In genomic region chr13:45331981-45332830, GRCh38 we compare ENCODE assay signal across 9 cellular contexts. TPM values are rescaled to one million over a fixed set of nuclear protein-coding genes. Genes with fewer than 3 reads are reported as not detected.
DNase-seq lines count a peak whose midpoint lies in the region; ATAC-seq and TF ChIP-seq lines count a peak whose summit lies in the region.
"Had no signal": no experiment of that assay in that cellular context is flagged by ENCODE, and none has a peak within 500 bp of the region (broad histone marks: within the 10 kb centered on the region; RNA-seq: fewer than 3 reads in every experiment).

No MANE protein-coding gene starts in this region.

- H3K36me3 ChIP-seq in prostate gland (peaks cover under 1 to 4% of the 10 kb centered on the region in 2 donors), suprapubic skin (peaks cover 26% of the 10 kb centered on the region)

- no peak for DNase-seq in activated naive CD4-positive, alpha-beta T cell (lab: John Stamatoyannopoulos, UW)
- DNase-seq in WTC11 (ENCODE audit: low spot score) = no peak
- no peak for DNase-seq in left ventricle myocardium superior
- DNase-seq in cerebellar nuclear complex (lab: John Stamatoyannopoulos, UW) = no peak
- DNase-seq in prostate gland (ENCODE audit: low spot score) = no peak
- DNase-seq in suprapubic skin (ENCODE audit: low spot score in 2 of 2) = no peak
- DNase-seq: NCI-H1930 had no signal

- WGBS in prostate gland = 76% methylated on average over 4 of the region's 4 CpGs
- 62% methylated on average over 4 of the region's 4 CpGs for WGBS in suprapubic skin

- H3K4me3 ChIP-seq in prostate gland (no peak overlapping the region), suprapubic skin (no peak overlapping the region)

- H3K27ac Mint-ChIP-seq in activated naive CD4-positive, alpha-beta T cell treated with anti-CD3 and anti-CD28 coated beads, Interleukin-2, amount 50 U/mL, for 24 hours = peak overlapping the region; percentile 95
- peak overlapping the region; percentile 71 for H3K27ac Mint-ChIP-seq in WTC11

- ATAC-seq in WTC11 = peak; percentile 1; the same call in 1 of the 2 replicates
- peak; percentile 2 for ATAC-seq in left ventricle myocardium superior
- no peak for ATAC-seq in HG02623 (IDR thresholded peaks at IDR 0.05; ENCODE audit: unreplicated experiment)

- TF ChIP-seq CTCF in WTC11 (IDR thresholded peaks at IDR 0.05) (no peak), prostate gland (IDR thresholded peaks at IDR 0.05) (no peak), suprapubic skin (IDR thresholded peaks at IDR 0.05) (no peak)

- TF ChIP-seq EP300 in suprapubic skin (IDR thresholded peaks at IDR 0.05) = no peak

- H3K36me3 Mint-ChIP-seq in activated naive CD4-positive, alpha-beta T cell treated with anti-CD3 and anti-CD28 coated beads, Interleukin-2, amount 50 U/mL, for 24 hours = peaks cover 30% of the 10 kb centered on the region
- peaks cover 20% of the 10 kb centered on the region for H3K36me3 Mint-ChIP-seq in WTC11

- peak overlapping the region; percentile 11 for H3K4me3 Mint-ChIP-seq in activated naive CD4-positive, alpha-beta T cell treated with anti-CD3 and anti-CD28 coated beads, Interleukin-2, amount 50 U/mL, for 24 hours
- no peak overlapping the region for H3K4me3 Mint-ChIP-seq in WTC11

- H3K9me3 Mint-ChIP-seq in activated naive CD4-positive, alpha-beta T cell treated with anti-CD3 and anti-CD28 coated beads, Interleukin-2, amount 50 U/mL, for 24 hours = no peaks in the 10 kb centered on the region
- no peaks in the 10 kb centered on the region for H3K9me3 Mint-ChIP-seq in WTC11

- H3K27ac ChIP-seq in prostate gland = no peak overlapping the region
- H3K27ac ChIP-seq in suprapubic skin = no peak overlapping the region

- H3K9me3 ChIP-seq in prostate gland (no peaks in the 10 kb centered on the region), suprapubic skin (no peaks in the 10 kb centered on the region)

- H3K27me3 Mint-ChIP-seq in activated naive CD4-positive, alpha-beta T cell treated with anti-CD3 and anti-CD28 coated beads, Interleukin-2, amount 50 U/mL, for 24 hours = no peaks in the 10 kb centered on the region
- no peaks in the 10 kb centered on the region for H3K27me3 Mint-ChIP-seq in WTC11 (ENCODE audit: low read depth)

- peaks cover 3% of the 10 kb centered on the region for H3K4me1 ChIP-seq in prostate gland (replicated peaks)
- peaks cover 47% of the 10 kb centered on the region for H3K4me1 ChIP-seq in suprapubic skin

- TF ChIP-seq POLR2A in prostate gland (IDR thresholded peaks at IDR 0.05) (no peak), suprapubic skin (IDR thresholded peaks at IDR 0.05) (no peak)

- POLR2A ChIA-PET in WTC11 (lab: Charles Lee) = interaction anchor here (0.6 to 2.0 kb wide), 5 partner anchors 8 to 726 kb away, joined by 3 to 6 read pairs (median 3); no protein-coding TSS in a partner anchor

- no peaks in the 10 kb centered on the region for H3K27me3 ChIP-seq in prostate gland (replicated peaks; ENCODE audit: insufficient read depth)
- no peaks in the 10 kb centered on the region for H3K27me3 ChIP-seq in suprapubic skin

- intact Hi-C loops in left ventricle myocardium superior (cut with micrococcal nuclease) (no loop called here), prostate gland (cut with DNase I) (no loop called here)

- H3K4me1 Mint-ChIP-seq in activated naive CD4-positive, alpha-beta T cell treated with anti-CD3 and anti-CD28 coated beads, Interleukin-2, amount 50 U/mL, for 24 hours = peaks cover 96% of the 10 kb centered on the region
- H3K4me1 Mint-ChIP-seq in WTC11 = peaks cover 42% of the 10 kb centered on the region

- CTCF ChIA-PET in WTC11 (lab: Charles Lee) = interaction anchor here (0.7 to 1.6 kb wide), 4 partner anchors 18 to 286 kb away, joined by 3 to 6 read pairs (median 4); no protein-coding TSS in a partner anchor

TF ChIP-seq in WTC11, 78 proteins besides CTCF, POLR2A, EP300 and RAD21:
- TF ChIP-seq EMX1 (CRISPR knock-in tag; IDR thresholded peaks at IDR 0.05) = no peak
- peak; percentile 70 for TF ChIP-seq ZNF671 (CRISPR knock-in tag; IDR thresholded peaks at IDR 0.05)

RNA-seq across cellular contexts. Expression of gene TPT1, which starts 8.8 kb away (rescaled TPM):
- total RNA-seq in WTC11 (2021) (1,861 to 2,091 TPM (median 2,076 TPM) in 3 replicates), left ventricle myocardium superior (4,849 TPM), prostate gland (1,000 to 10,000 TPM; 1,725 to 2,682 TPM), suprapubic skin (1,000 to 10,000 TPM; 1,947 to 2,729 (median 2,521) TPM)
